Comparison of ENCODE assay signal across 9 cellular contexts in genomic region chr16:73196670-73197069, GRCh38.
DNase-seq lines count a peak whose midpoint lies in the region; ATAC-seq, FAIRE-seq and TF ChIP-seq lines count a peak whose summit lies in the region.
"Had no signal": no experiment of that assay in that cellular context is flagged by ENCODE, and none has a peak within 500 bp of the region (broad histone marks: within the 10 kb centered on the region; RNA-seq: fewer than 3 reads in every experiment).

No MANE protein-coding gene starts in this region.

- no peaks in the 10 kb centered on the region for H3K9me3 ChIP-seq in ovary

- no peak overlapping the region for H3K4me3 ChIP-seq in ovary

- H3K36me3 ChIP-seq in ovary: no peaks in the 10 kb centered on the region

- CTCF ChIA-PET in WTC11 (lab: Charles Lee): interaction anchor here (0.5 to 2.1 kb wide), 10 partner anchors 20 to 719 kb away, joined by 3 to 14 read pairs (median 4); no protein-coding TSS in a partner anchor

- no peaks in the 10 kb centered on the region for H3K36me3 Mint-ChIP-seq in WTC11

- TF ChIP-seq POLR2A in ovary (IDR thresholded peaks at IDR 0.05): no peak

- H3K27ac Mint-ChIP-seq in WTC11: no peak overlapping the region

- TF ChIP-seq CTCF in WTC11 (IDR thresholded peaks at IDR 0.05): peak; percentile 45
- TF ChIP-seq CTCF in ovary (IDR thresholded peaks at IDR 0.05): peak in 1 of 3 donors; percentile 44

- TF ChIP-seq EP300 in ovary (IDR thresholded peaks at IDR 0.05): no peak

- no peaks in the 10 kb centered on the region for H3K4me1 ChIP-seq in ovary (ENCODE audit: insufficient read depth)

- POLR2A ChIA-PET in WTC11 (lab: Charles Lee): no interaction called here

- H3K27me3 Mint-ChIP-seq in WTC11 (ENCODE audit: low read depth): peaks cover 14% of the 10 kb centered on the region
- H3K27me3 Mint-ChIP-seq: central memory CD8-positive, alpha-beta T cell had no signal

- intact Hi-C loops in ovary (cut with DNase I): loop anchor here in 1 of 4 donors (10.0 kb wide), 1 partner anchor 372 kb away; no protein-coding TSS in a partner anchor

- no peaks in the 10 kb centered on the region for H3K27me3 ChIP-seq in ovary

- H3K4me1 Mint-ChIP-seq in WTC11: peaks cover 5% of the 10 kb centered on the region
- H3K4me1 Mint-ChIP-seq: central memory CD8-positive, alpha-beta T cell had no signal

- H3K9me3 Mint-ChIP-seq in WTC11: no peaks in the 10 kb centered on the region
- H3K9me3 Mint-ChIP-seq: central memory CD8-positive, alpha-beta T cell had no signal

- 41 to 43% (median 42%) methylated on average over 4 of the region's 4 CpGs for WGBS in ovary, 3 donors

- no peak overlapping the region for H3K27ac ChIP-seq in ovary

- peak; percentile 28 for DNase-seq in activated CD4-positive, alpha-beta T cell treated with anti-CD3 and anti-CD28 coated beads for 48 hours
- no peak for DNase-seq in activated CD4-positive, alpha-beta T cell treated with anti-CD3 and anti-CD28 coated beads for 1 hour
- DNase-seq in HCEC 1CT: peak; percentile 56
- DNase-seq in MV-4-11 (lab: John Stamatoyannopoulos, UW): peak; percentile 11
- peak; percentile 73 for DNase-seq in WTC11 (ENCODE audit: low spot score)
- peak; percentile 27 to 52 for DNase-seq in frontal cortex (ENCODE audit: low spot score in 2 of 2)
- peak in 4 of 5 donors; percentile 33 to 56 (median 44) for DNase-seq in ovary

- peak; percentile 99 for ATAC-seq in WTC11
- ATAC-seq in GM19324 (IDR thresholded peaks at IDR 0.05; ENCODE audit: low FRiP score, unreplicated experiment): no peak

- FAIRE-seq in frontal cortex (lab: Jason Lieb, UNC): no peak

- H3K4me3 Mint-ChIP-seq in WTC11: no peak overlapping the region
- H3K4me3 Mint-ChIP-seq: central memory CD8-positive, alpha-beta T cell had no signal

TF ChIP-seq in WTC11, 78 proteins besides CTCF, POLR2A, EP300 and RAD21:
- no peak for TF ChIP-seq ZNF671 (CRISPR knock-in tag; IDR thresholded peaks at IDR 0.05)
- no peak for TF ChIP-seq USF2 (CRISPR knock-in tag; IDR thresholded peaks at IDR 0.05)
- TF ChIP-seq GRHL2 (CRISPR knock-in tag; IDR thresholded peaks at IDR 0.05; ENCODE audit: insufficient replicate concordance, severe bottlenecking): no peak
- TF ChIP-seq KAT7 (CRISPR knock-in tag; IDR thresholded peaks at IDR 0.05; ENCODE audit: borderline replicate concordance): no peak
- TF ChIP-seq E2F4 (CRISPR knock-in tag; IDR thresholded peaks at IDR 0.05; ENCODE audit: borderline replicate concordance, low read depth): no peak
- TF ChIP-seq SOX15 (CRISPR knock-in tag; IDR thresholded peaks at IDR 0.05): no peak
- TF ChIP-seq ETV6 (CRISPR knock-in tag; IDR thresholded peaks at IDR 0.05): no peak
- TF ChIP-seq ERG (CRISPR knock-in tag; IDR thresholded peaks at IDR 0.05): 0 out of 2 replicates have a peak, but pooled peaks have one; percentile 8
